10 cellular contexts compared by ENCODE assay signal in the genomic region with DNA sequence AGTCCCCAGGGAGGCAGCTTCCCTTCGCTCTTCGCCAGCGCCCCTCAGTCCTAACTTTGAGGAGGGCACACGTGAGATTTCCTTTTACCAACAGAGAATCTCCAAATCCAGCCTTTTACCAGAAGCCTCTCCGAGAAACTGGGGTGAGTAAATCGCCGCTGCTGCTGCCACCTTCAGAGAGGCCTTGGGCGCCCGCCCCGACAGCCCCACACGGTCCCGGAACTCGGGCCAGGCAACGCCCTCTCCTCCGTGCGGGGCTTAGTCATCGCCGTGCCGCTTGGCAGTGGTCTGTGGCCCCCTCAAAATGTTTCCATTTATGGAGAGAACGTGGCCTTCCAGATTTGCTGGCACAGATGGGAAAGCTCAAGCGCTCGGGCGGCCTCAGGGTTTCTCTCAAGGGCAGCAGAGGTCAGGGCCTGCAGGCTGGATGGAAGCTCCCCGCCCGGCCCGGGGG. TPM values are rescaled to one million over a fixed set of nuclear protein-coding genes. Genes with fewer than 3 reads are reported as not detected.
DNase-seq lines count a peak whose midpoint lies in the region; ATAC-seq, FAIRE-seq and TF ChIP-seq lines count a peak whose summit lies in the region.
"Had no signal": no experiment of that assay in that cellular context is flagged by ENCODE, and none has a peak within 500 bp of the region (broad histone marks: within the 10 kb centered on the region; RNA-seq: fewer than 3 reads in every experiment).

No MANE protein-coding gene starts in this region.

- H3K9ac ChIP-seq in parathyroid adenoma, result no peak overlapping the region

- no peaks in the 10 kb centered on the region for H3K79me2 ChIP-seq in parathyroid adenoma

- H2AFZ ChIP-seq in parathyroid adenoma, result no peak overlapping the region

- H3K9me3 ChIP-seq in AG04450 (ENCODE audit: control insufficient read depth, insufficient read depth, low read length) (peaks cover 31% of the 10 kb centered on the region), parathyroid adenoma (ENCODE audit: control insufficient read depth, low read length) (no peaks in the 10 kb centered on the region), small intestine (ENCODE audit: control insufficient read depth, low read depth) (no peaks in the 10 kb centered on the region)

- ATAC-seq in Right ventricle myocardium superior (ENCODE audit: poor library complexity), result peak; percentile 92

- POLR2A ChIA-PET in AG04450 (lab: Yijun Ruan, JAX), result interaction anchor here (0.6 to 1.9 kb wide), 13 partner anchors 11 to 135 kb away, joined by 3 to 7 read pairs (median 4); no protein-coding TSS in a partner anchor

- no peaks in the 10 kb centered on the region for H3K4me1 ChIP-seq in parathyroid adenoma
- no peaks in the 10 kb centered on the region for H3K4me1 ChIP-seq in small intestine (ENCODE audit: control insufficient read depth in 2 of 2, insufficient read depth in 1 of 2, low read depth in 1 of 2, low read length in 1 of 2)

- DNase-seq in AG04450 (ENCODE audit: low read depth, low spot score) (peak; percentile 81), Right ventricle myocardium superior (peak; percentile 93), small intestine (no peak), NCI-H510A (lab: John Stamatoyannopoulos, UW) (no peak), T-helper 1 cell (no peak), NCI-H345 (lab: John Stamatoyannopoulos, UW) (no peak)
- peak; percentile 64 for DNase-seq in activated CD8-positive, alpha-beta memory T cell treated with anti-CD3 and anti-CD28 coated beads, Interleukin-2, amount 50 U/mL, for 48 hours
- DNase-seq: OCI-M1 had no signal

- TF ChIP-seq CTCF in AG04450 (IDR thresholded peaks at IDR 0.05; ENCODE audit: low read depth, low read length) (no peak), parathyroid adenoma (IDR thresholded peaks at IDR 0.05) (no peak)

- intact Hi-C loops in Right ventricle myocardium superior (cut with DNase I), result loop anchor here (10.0 kb wide), 1 partner anchor 72 kb away; the partner anchor contains the start of gene COL6A1

- H3K27ac ChIP-seq in AG04450 (ENCODE audit: low read depth, low read length) (peak overlapping the region; percentile 90), parathyroid adenoma (peak overlapping the region; percentile 24), small intestine (ENCODE audit: low read depth in 1 of 2, low read length in 1 of 2) (peak overlapping the region in 1 of 2 donors; percentile 79)

- no peak overlapping the region for H3K4me2 ChIP-seq in parathyroid adenoma (ENCODE audit: low read length)

- H3K27me3 ChIP-seq in AG04450 (ENCODE audit: control insufficient read depth, insufficient read depth, low read length), result no peaks in the 10 kb centered on the region
- H3K27me3 ChIP-seq in parathyroid adenoma (ENCODE audit: control insufficient read depth, insufficient read depth, low read length), result no peaks in the 10 kb centered on the region
- no peaks in the 10 kb centered on the region for H3K27me3 ChIP-seq in small intestine (ENCODE audit: control insufficient read depth in 2 of 2, insufficient read depth in 2 of 2, low read length in 2 of 2)

- H3K36me3 ChIP-seq in parathyroid adenoma (ENCODE audit: control insufficient read depth, insufficient read depth, low read length) (no peaks in the 10 kb centered on the region), small intestine (ENCODE audit: control insufficient read depth in 2 of 2, insufficient read depth in 2 of 2, low read length in 2 of 2) (no peaks in the 10 kb centered on the region)

- CTCF ChIA-PET in AG04450 (lab: Charles Lee), result interaction anchor here (0.9 kb wide), 1 partner anchor 9 kb away, joined by 3 read pairs; no protein-coding TSS in a partner anchor

- 51 to 75% (median 67%) methylated on average over 25 to 26 of the region's 26 CpGs for WGBS in small intestine, 3 donors

- no peak for FAIRE-seq in small intestine (lab: Jason Lieb, UNC)

- H3K4me3 ChIP-seq in AG04450 (ENCODE audit: low read depth, low read length) (no peak overlapping the region), parathyroid adenoma (ENCODE audit: low read depth, low read length) (no peak overlapping the region), small intestine (ENCODE audit: low read depth in 1 of 2, low read length in 2 of 2) (no peak overlapping the region)

RNA-seq across cellular contexts. Expression of gene COL6A2, which starts 41.4 kb away (rescaled TPM):
- polyA plus RNA-seq in AG04450 (2011; rRNA removed) (454 and 676 TPM in 2 replicates), small intestine (100 to 1,000 TPM in 1 of 3 donors, 10 to 100 TPM in 1, 1 to 10 TPM in 1; 3.8 to 159 (median 14.3) TPM)
- polyA minus RNA-seq in AG04450 (2011; rRNA and poly(A)+ RNA removed), result 266 and 343 TPM in 2 replicates
- total RNA-seq in Right ventricle myocardium superior, result 191 TPM
- polyA plus RNA-seq: CD14-positive monocyte had no signal

Comparison
In these comparisons a context has a peak if more than half of its experiments do, and no peak if none do; other contexts are left out.
1. DNase-seq: peak in AG04450 (single experiment), activated CD8-positive, alpha-beta memory T cell treated with anti-CD3 and anti-CD28 coated beads, Interleukin-2, amount 50 U/mL, for 48 hours (single experiment) and Right ventricle myocardium superior (single experiment); none in small intestine (single experiment), NCI-H510A (single experiment), T-helper 1 cell (0 of 5) and NCI-H345 (single experiment).